8 cellular contexts compared by ENCODE assay signal in genomic region chr20:44210422-44211176, GRCh38. TPM values are rescaled to one million over a fixed set of nuclear protein-coding genes. Genes with fewer than 3 reads are reported as not detected.
DNase-seq lines count a peak whose midpoint lies in the region; ATAC-seq and TF ChIP-seq lines count a peak whose summit lies in the region.

Gene OSER1, minus strand, starts transcription at chr20:44210771. Its CDS starts 3,814 bp downstream, at chr20:44206957.

- DNase-seq in GM12864 (ENCODE audit: low read depth) (peak; percentile 91), NCI-H1417 (lab: John Stamatoyannopoulos, UW) (peak; percentile 96 to 99 (median 97)), SW 1271 (lab: John Stamatoyannopoulos, UW) (peak; percentile 94 to 99), Right ventricle myocardium superior (peak; percentile 97), tibial nerve (ENCODE audit: low spot score in 2 of 2) (peak; percentile 96 to 97)
- DNase-seq in activated naive CD8-positive, alpha-beta T cell treated with anti-CD3 and anti-CD28 coated beads, Interleukin-2, amount 50 U/mL, for 16 hours (ENCODE audit: low read depth, low spot score), result peak; percentile 93

- H2AFZ ChIP-seq in parathyroid adenoma, result peak within 1 kb of the TSS; percentile 87

- peak within 1 kb of the TSS; percentile 89 for H3K4me2 ChIP-seq in parathyroid adenoma (ENCODE audit: low read length)

- intact Hi-C loops in Right ventricle myocardium superior (cut with DNase I), result loop anchor here (10.0 kb wide), 2 partner anchors 404 to 674 kb away; partner anchors contain the start of gene YWHAB

- H3K36me3 ChIP-seq in parathyroid adenoma (ENCODE audit: control insufficient read depth, insufficient read depth, low read length) (no peaks in the 10 kb centered on the region), tibial nerve (peaks cover 0 to 11% (median 2%) of the 10 kb centered on the region in 3 donors)

- peaks cover 29% of the 10 kb centered on the region for H3K79me2 ChIP-seq in parathyroid adenoma

- peak; percentile 62 to 94 for TF ChIP-seq POLR2A in tibial nerve (IDR thresholded peaks at IDR 0.05)

- peak; percentile 86 for ATAC-seq in HG02759 (IDR thresholded peaks at IDR 0.05; ENCODE audit: unreplicated experiment)
- ATAC-seq in Right ventricle myocardium superior (ENCODE audit: poor library complexity), result peak; percentile 96

- TF ChIP-seq EP300 in tibial nerve (IDR thresholded peaks at IDR 0.05), result peak; percentile 95 to 100

- TF ChIP-seq CTCF in GM12864 (IDR thresholded peaks at IDR 0.05; ENCODE audit: low read depth, low read length, missing control alignments) (no peak), parathyroid adenoma (IDR thresholded peaks at IDR 0.05) (no peak), tibial nerve (IDR thresholded peaks at IDR 0.05) (peak in 2 of 5 experiments; percentile 31 to 43)

- H3K4me3 ChIP-seq in GM12864 (ENCODE audit: low read depth, low read length), result peak within 1 kb of the TSS; percentile 93
- peak within 1 kb of the TSS; percentile 89 for H3K4me3 ChIP-seq in parathyroid adenoma (ENCODE audit: low read depth, low read length)
- H3K4me3 ChIP-seq in tibial nerve, result peak within 1 kb of the TSS; percentile 87 to 97 (median 92)

- 0 to 1% methylated on average over 45 to 66 of the region's 78 CpGs for WGBS in tibial nerve, 2 donors

- peak within 1 kb of the TSS; percentile 81 for H3K9ac ChIP-seq in parathyroid adenoma

- H3K27ac ChIP-seq in parathyroid adenoma, result peak within 1 kb of the TSS; percentile 94
- peak within 1 kb of the TSS; percentile 92 to 99 (median 97) for H3K27ac ChIP-seq in tibial nerve

- H3K4me1 ChIP-seq in parathyroid adenoma (no peaks in the 10 kb centered on the region), tibial nerve (peaks cover 0 to 65% (median 24%) of the 10 kb centered on the region in 4 donors)

- H3K27me3 ChIP-seq in parathyroid adenoma (ENCODE audit: control insufficient read depth, insufficient read depth, low read length) (no peaks in the 10 kb centered on the region), tibial nerve (no peaks in the 10 kb centered on the region)

- no peaks in the 10 kb centered on the region for H3K9me3 ChIP-seq in parathyroid adenoma (ENCODE audit: control insufficient read depth, low read length)
- no peaks in the 10 kb centered on the region for H3K9me3 ChIP-seq in tibial nerve

RNA-seq across cellular contexts. Expression of gene OSER1, which starts in this region (rescaled TPM):
- total RNA-seq in Right ventricle myocardium superior (32.8 TPM), tibial nerve (10 to 100 TPM; 31.2 to 47.9 (median 35.3) TPM)

Comparison
In these comparisons a context has a peak if more than half of its experiments do, and no peak if none do; other contexts are left out.
1. Peak in every context shown above with its lines: DNase-seq, ATAC-seq, H3K4me3 ChIP-seq and H3K27ac ChIP-seq.